Comparison of ENCODE assay signal across 4 cellular contexts in genomic region chr19:6024756-6025155, GRCh38. TPM values are rescaled to one million over a fixed set of nuclear protein-coding genes. Genes with fewer than 3 reads are reported as not detected.
DNase-seq lines count a peak whose midpoint lies in the region; ATAC-seq, FAIRE-seq and TF ChIP-seq lines count a peak whose summit lies in the region.
"Not testable (repeated sequence)": the region's sequence is repeated elsewhere in the genome, so short reads cannot be mapped to it uniquely, and the experiment has no call there.

No MANE protein-coding gene starts in this region.

- H3K4me2 ChIP-seq in IMR-90 (ENCODE audit: low read depth, low read length): not testable (repeated sequence)

- H3K9me1 ChIP-seq in IMR-90 (ENCODE audit: insufficient read depth, low read length): not testable (repeated sequence)

- H3K18ac ChIP-seq in IMR-90 (ENCODE audit: low read depth, low read length): not testable (repeated sequence)

- CTCF ChIA-PET in IMR-90 (lab: Yijun Ruan, JAX): not testable (repeated sequence)

- ATAC-seq in IMR-90 (ENCODE audit: low read depth): not testable (repeated sequence)

- in situ Hi-C loops in IMR-90 (cut with MboI; ENCODE audit: low sequenced_read_pairs): loop anchor here (10.0 kb wide), 1 partner anchor 220 kb away; the partner anchor contains the start of gene NRTN

- H3K27me3 Mint-ChIP-seq in chondrocyte (ENCODE audit: low read depth): not testable (repeated sequence)

- not testable (repeated sequence) for H3K9me3 ChIP-seq in IMR-90 (ENCODE audit: control insufficient read depth, insufficient read depth, low read length); kidney (ENCODE audit: control insufficient read depth in 1 of 2, low read length in 2 of 2); sigmoid colon

- H2BK5ac ChIP-seq in IMR-90 (ENCODE audit: low read depth, low read length, poor library complexity, severe bottlenecking): not testable (repeated sequence)

- not testable (repeated sequence) for TF ChIP-seq CTCF in IMR-90 (conservative IDR thresholded peaks at IDR 0.05; ENCODE audit: low read depth, low read length); chondrocyte (IDR thresholded peaks at IDR 0.05); kidney (IDR thresholded peaks at IDR 0.05; ENCODE audit: borderline replicate concordance, extremely low read depth, insufficient read depth); sigmoid colon (IDR thresholded peaks at IDR 0.05)

- not testable (repeated sequence) for H4K8ac ChIP-seq in IMR-90 (ENCODE audit: low read depth in 2 of 2, low read length in 2 of 2)

- not testable (repeated sequence) for H3K4ac ChIP-seq in IMR-90 (ENCODE audit: low read depth, low read length)

- POLR2A ChIA-PET in IMR-90 (lab: Charles Lee; ENCODE audit: unreplicated experiment): not testable (repeated sequence)

- TF ChIP-seq POLR2A in IMR-90 (IDR thresholded peaks at IDR 0.05; ENCODE audit: low read depth, low read length); sigmoid colon (IDR thresholded peaks at IDR 0.05): not testable (repeated sequence)

- H3K27ac Mint-ChIP-seq in chondrocyte (ENCODE audit: unreplicated experiment): not testable (repeated sequence)

- not testable (repeated sequence) for H3K14ac ChIP-seq in IMR-90 (replicated peaks; ENCODE audit: low read depth, low read length)

- H3K36me3 Mint-ChIP-seq in chondrocyte (ENCODE audit: low read depth): peaks cover 14% of the 10 kb centered on the region

- H2BK15ac ChIP-seq in IMR-90 (ENCODE audit: low read depth, low read length): not testable (repeated sequence)

- H2BK120ac ChIP-seq in IMR-90 (ENCODE audit: low read depth, low read length): not testable (repeated sequence)

- H4K91ac ChIP-seq in IMR-90 (ENCODE audit: insufficient read depth, low read depth, low read length): not testable (repeated sequence)

- not testable (repeated sequence) for H3K27me3 ChIP-seq in IMR-90 (ENCODE audit: control insufficient read depth, insufficient read depth, low read length); sigmoid colon

- not testable (repeated sequence) for BruUV-seq in IMR-90 (replicated peaks; lab: Mats Ljungman, UMichigan)

- TF ChIP-seq RAD21 in IMR-90 (IDR thresholded peaks at IDR 0.05; ENCODE audit: low read length): not testable (repeated sequence)

- DNase-seq in IMR-90: not testable (repeated sequence)
- DNase-seq in chondrocyte (ENCODE audit: low spot score): peak; percentile 42
- DNase-seq in kidney: peak; percentile 28
- DNase-seq in sigmoid colon: peak; percentile 46

- not testable (repeated sequence) for H2AFZ ChIP-seq in IMR-90 (replicated peaks; ENCODE audit: low read length, poor library complexity)

- not testable (repeated sequence) for H4K5ac ChIP-seq in IMR-90 (ENCODE audit: low read depth, low read length)

- not testable (repeated sequence) for H4K20me1 ChIP-seq in IMR-90 (ENCODE audit: insufficient read depth, low read length)

- H2BK20ac ChIP-seq in IMR-90 (ENCODE audit: low read depth, low read length): not testable (repeated sequence)

- 97% methylated on average over 17 of the region's 27 CpGs; no CpG with 5 or more reads in 1 of the 2 experiments for WGBS in IMR-90 (ENCODE audit: extremely low coverage in 2 of 2, insufficient read length in 1 of 2), 2 experiments
- 95 to 97% methylated on average over 25 to 26 of the region's 27 CpGs for WGBS in sigmoid colon, 2 donors

- H3K79me1 ChIP-seq in IMR-90 (ENCODE audit: low read depth in 1 of 2, low read length in 2 of 2): not testable (repeated sequence)

- not testable (repeated sequence) for H3K36me3 ChIP-seq in IMR-90 (ENCODE audit: control insufficient read depth, insufficient read depth, low read length); kidney (ENCODE audit: control insufficient read depth in 1 of 2, insufficient read depth in 2 of 2, low read length in 2 of 2)
- peaks cover 0 to 61% (median 11%) of the 10 kb centered on the region in 4 donors for H3K36me3 ChIP-seq in sigmoid colon

- H3K4me1 ChIP-seq in IMR-90 (ENCODE audit: control insufficient read depth, insufficient read depth, low read length); kidney (ENCODE audit: control insufficient read depth in 1 of 2, insufficient read depth in 1 of 2, low read depth in 1 of 2, low read length in 2 of 2); sigmoid colon: not testable (repeated sequence)

- H3K4me3 Mint-ChIP-seq in chondrocyte (ENCODE audit: unreplicated experiment): not testable (repeated sequence)

- H3K4me3 ChIP-seq in IMR-90 (ENCODE audit: insufficient read depth, low read depth, low read length); kidney (ENCODE audit: low read length in 2 of 2); sigmoid colon: not testable (repeated sequence)

- H3K4me1 Mint-ChIP-seq in chondrocyte (ENCODE audit: low read depth): peaks cover 24% of the 10 kb centered on the region

- not testable (repeated sequence) for TF ChIP-seq EP300 in sigmoid colon (IDR thresholded peaks at IDR 0.05)

- H3K27ac ChIP-seq in IMR-90 (ENCODE audit: insufficient read depth, low read length); kidney (ENCODE audit: low read depth in 2 of 2, low read length in 2 of 2); sigmoid colon: not testable (repeated sequence)

- intact Hi-C loops in IMR-90 (cut with micrococcal nuclease): loop anchor here (5.0 kb wide), 1 partner anchor 222 kb away; no protein-coding TSS in a partner anchor
- intact Hi-C loops in kidney (cut with DNase I); sigmoid colon (cut with DNase I): not testable (repeated sequence)

- H3K9ac ChIP-seq in IMR-90 (ENCODE audit: low read depth, low read length); kidney (ENCODE audit: low read length in 2 of 2): not testable (repeated sequence)

- H3K23ac ChIP-seq in IMR-90 (ENCODE audit: low read depth, low read length): not testable (repeated sequence)

- not testable (repeated sequence) for H3K9me3 Mint-ChIP-seq in chondrocyte (ENCODE audit: low read depth)

- not testable (repeated sequence) for FAIRE-seq in kidney (lab: Jason Lieb, UNC)

- peak overlapping the region; percentile 44; the same call in 1 of the 2 replicates for H2AK5ac ChIP-seq in IMR-90 (ENCODE audit: low read depth, low read length)

- dilution Hi-C loops in IMR-90 (cut with HindIII; ENCODE audit: low sequenced_read_pairs, unreplicated experiment): not testable (repeated sequence)

- H2AK9ac ChIP-seq in IMR-90 (replicated peaks; ENCODE audit: low read depth, low read length, poor library complexity): not testable (repeated sequence)

- H3K56ac ChIP-seq in IMR-90 (ENCODE audit: extremely low read depth, insufficient read depth, low read length): not testable (repeated sequence)

RNA-seq across cellular contexts. Expression of gene RANBP3, which starts 46.8 kb away (rescaled TPM):
- total RNA-seq in IMR-90 (2012; rRNA removed) (42.5 and 46.7 TPM in 2 replicates), chondrocyte (53.5 to 65.5 TPM (median 57.7 TPM) in 3 replicates), kidney (69.7 TPM), sigmoid colon (10 to 100 TPM; 63.1 to 86.4 (median 82.7) TPM)
- polyA plus RNA-seq in IMR-90 (2012; rRNA removed) (111 and 165 TPM in 2 replicates), kidney (ENCODE audit: insufficient read depth, low read depth, low replicate concordance) (33.7 TPM), sigmoid colon (10 to 100 TPM; 27.0 to 47.5 (median 27.6) TPM)
- polyA plus RNA-seq in IMR-90 (2012; cell fraction: cytosol; rRNA removed): 75.6 and 136 TPM in 2 replicates
- polyA plus RNA-seq in IMR-90 (2012; cell fraction: nucleus; rRNA removed; ENCODE audit: low replicate concordance): 170 and 215 TPM in 2 replicates
